Comparison of ENCODE assay signal across 20 cellular contexts in the genomic region with DNA sequence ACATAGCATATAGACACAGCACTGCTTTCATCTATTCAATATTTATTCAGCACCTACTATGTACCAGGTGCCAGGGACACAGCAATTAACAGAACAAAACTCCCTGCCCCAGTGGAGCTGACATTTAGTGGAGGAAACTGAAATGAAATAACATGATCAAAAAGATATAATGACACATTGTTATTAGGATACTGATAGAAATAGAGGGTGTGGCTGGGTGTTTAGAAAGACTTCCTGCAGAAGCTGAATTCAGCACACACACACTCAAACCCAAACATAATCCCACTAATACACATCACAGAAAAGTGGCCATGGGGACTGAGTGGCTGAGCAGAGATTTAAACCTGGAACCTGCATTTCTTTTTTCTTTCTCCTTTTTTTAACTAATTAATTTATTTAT. TPM values are rescaled to one million over a fixed set of nuclear protein-coding genes. Genes with fewer than 3 reads are reported as not detected.
DNase-seq lines count a peak whose midpoint lies in the region; ATAC-seq and TF ChIP-seq lines count a peak whose summit lies in the region.
"Had no signal": no experiment of that assay in that cellular context is flagged by ENCODE, and none has a peak within 500 bp of the region (broad histone marks: within the 10 kb centered on the region; RNA-seq: fewer than 3 reads in every experiment).

No MANE protein-coding gene starts in this region.

- H3K4me1 ChIP-seq in HEK293 (ENCODE audit: control insufficient read depth, insufficient read depth, low read length): 0 out of 2 replicates have a peak, but pooled peaks cover under 1% of the 10 kb centered on the region

- no peaks in the 10 kb centered on the region for H3K9me3 Mint-ChIP-seq in activated naive CD4-positive, alpha-beta T cell treated with anti-CD3 and anti-CD28 coated beads, Interleukin-2, amount 50 U/mL, for 24 hours
- no peaks in the 10 kb centered on the region for H3K9me3 Mint-ChIP-seq in activated naive CD4-positive, alpha-beta T cell treated with anti-CD3 and anti-CD28 coated beads for 36 hours
- no peaks in the 10 kb centered on the region for H3K9me3 Mint-ChIP-seq in activated T-helper 2 cell treated with anti-CD3 and anti-CD28 coated beads, Interferon-gamma antibody, Interleukin-2, Interleukin-4, amounts not matched to agents 10 μg/mL and 5 μg/mL and 100 μg/mL, durations not matched to agents 14 hours and 24 hours and 36 hours
- no peaks in the 10 kb centered on the region for H3K9me3 Mint-ChIP-seq in neural crest cell
- H3K9me3 Mint-ChIP-seq: mesothelial cell of epicardium, neural progenitor cell had no signal

- H3K27me3 Mint-ChIP-seq in activated naive CD4-positive, alpha-beta T cell treated with anti-CD3 and anti-CD28 coated beads, Interleukin-2, amount 50 U/mL, for 24 hours: no peaks in the 10 kb centered on the region
- no peaks in the 10 kb centered on the region for H3K27me3 Mint-ChIP-seq in activated naive CD4-positive, alpha-beta T cell treated with anti-CD3 and anti-CD28 coated beads for 36 hours (ENCODE audit: low read depth)
- H3K27me3 Mint-ChIP-seq in activated T-helper 2 cell treated with anti-CD3 and anti-CD28 coated beads, Interferon-gamma antibody, Interleukin-2, Interleukin-4, amounts not matched to agents 10 μg/mL and 5 μg/mL and 100 μg/mL, durations not matched to agents 14 hours and 24 hours and 36 hours (ENCODE audit: low read depth): no peaks in the 10 kb centered on the region
- peaks cover 48% of the 10 kb centered on the region for H3K27me3 Mint-ChIP-seq in neural crest cell (ENCODE audit: low read depth)

- H3K4me1 Mint-ChIP-seq in activated naive CD4-positive, alpha-beta T cell treated with anti-CD3 and anti-CD28 coated beads, Interleukin-2, amount 50 U/mL, for 24 hours: peaks cover 68% of the 10 kb centered on the region
- H3K4me1 Mint-ChIP-seq in activated naive CD4-positive, alpha-beta T cell treated with anti-CD3 and anti-CD28 coated beads for 36 hours (ENCODE audit: low read depth): peaks cover 57% of the 10 kb centered on the region
- peaks cover 59% of the 10 kb centered on the region for H3K4me1 Mint-ChIP-seq in activated T-helper 2 cell treated with anti-CD3 and anti-CD28 coated beads, Interferon-gamma antibody, Interleukin-2, Interleukin-4, amounts not matched to agents 10 μg/mL and 5 μg/mL and 100 μg/mL, durations not matched to agents 14 hours and 24 hours and 36 hours (ENCODE audit: low read depth)
- peaks cover 23% of the 10 kb centered on the region for H3K4me1 Mint-ChIP-seq in neural crest cell

- no peaks in the 10 kb centered on the region for H3K36me3 ChIP-seq in HEK293 (ENCODE audit: control insufficient read depth in 2 of 2, insufficient read depth in 1 of 2, low read length in 2 of 2)
- H3K36me3 ChIP-seq: esophagus muscularis mucosa, left ventricle myocardium inferior, neural progenitor cell had no signal

- intact Hi-C loops in activated naive CD4-positive, alpha-beta T cell treated with anti-CD3 and anti-CD28 coated beads for 36 hours (cut with micrococcal nuclease): no loop called here
- intact Hi-C loops in activated T-helper 2 cell treated with anti-CD3 and anti-CD28 coated beads, Interferon-gamma antibody, Interleukin-2, Interleukin-4, amounts not matched to agents 10 μg/mL and 5 μg/mL and 100 μg/mL, durations not matched to agents 14 hours and 24 hours and 36 hours (cut with micrococcal nuclease): loop anchor here (5.0 to 10.0 kb wide), 2 partner anchors 248 to 300 kb away; a partner anchor contains a TSS

- H3K4me3 ChIP-seq in HEK293 (ENCODE audit: low read depth, low read length): no peak overlapping the region
- H3K4me3 ChIP-seq: esophagus muscularis mucosa, hepatocyte, left ventricle myocardium inferior, neural progenitor cell, testis had no signal

- peak overlapping the region; percentile 24 for H3K27ac Mint-ChIP-seq in activated naive CD4-positive, alpha-beta T cell treated with anti-CD3 and anti-CD28 coated beads, Interleukin-2, amount 50 U/mL, for 24 hours
- H3K27ac Mint-ChIP-seq in activated naive CD4-positive, alpha-beta T cell treated with anti-CD3 and anti-CD28 coated beads for 36 hours: no peak overlapping the region
- peak overlapping the region; percentile 95 for H3K27ac Mint-ChIP-seq in activated T-helper 2 cell treated with anti-CD3 and anti-CD28 coated beads, Interferon-gamma antibody, Interleukin-2, Interleukin-4, amounts not matched to agents 10 μg/mL and 5 μg/mL and 100 μg/mL, durations not matched to agents 14 hours and 24 hours and 36 hours
- no peak overlapping the region for H3K27ac Mint-ChIP-seq in neural crest cell (ENCODE audit: unreplicated experiment)
- H3K27ac Mint-ChIP-seq: mesothelial cell of epicardium, neural progenitor cell, progenitor cell of endocrine pancreas had no signal

- no peaks in the 10 kb centered on the region for H3K9me3 ChIP-seq in HEK293 (ENCODE audit: control insufficient read depth, insufficient read depth, low read depth, low read length)
- H3K9me3 ChIP-seq: esophagus muscularis mucosa, left ventricle myocardium inferior, testis had no signal

- DNase-seq in activated naive CD4-positive, alpha-beta T cell treated with anti-CD3 and anti-CD28 coated beads for 36 hours: no peak
- no peak for DNase-seq in activated T-helper 2 cell treated with anti-CD3 and anti-CD28 coated beads, Interferon-gamma antibody, Interleukin-2, Interleukin-4, amounts not matched to agents 10 μg/mL and 5 μg/mL and 100 μg/mL, durations not matched to agents 14 hours and 24 hours and 36 hours (ENCODE audit: low spot score)
- no peak for DNase-seq in neural crest cell (ENCODE audit: low read depth, low spot score)
- DNase-seq in stimulated activated naive CD4-positive, alpha-beta T cell treated with Interleukin-2 at 50 U/mL for 16 hours (lab: John Stamatoyannopoulos, UW): no peak
- no peak for DNase-seq in central memory CD4-positive, alpha-beta T cell
- DNase-seq: activated CD4-positive, alpha-beta T cell treated with anti-CD3 and anti-CD28 coated beads for 4 hours; cerebellar nuclear complex; DMS79 treated with DMSO at 0.1 percent for 48 hours; left ventricle myocardium inferior; NCI-H187; testis had no signal

- CTCF ChIA-PET in activated naive CD4-positive, alpha-beta T cell treated with anti-CD3 and anti-CD28 coated beads for 36 hours (lab: Charles Lee): interaction anchor here (0.5 to 11.4 kb wide), 3 partner anchors 8 to 220 kb away, joined by 7 to 142 read pairs (median 16); no protein-coding TSS in a partner anchor
- CTCF ChIA-PET in HEK293 (lab: Yijun Ruan, JAX): interaction anchor here (0.6 to 10.5 kb wide), 5 partner anchors 9 to 476 kb away, joined by 3 to 193 read pairs (median 3); a partner anchor contains a TSS

- TF ChIP-seq CTCF in HEK293 (tag by site-specific recombination; IDR thresholded peaks at IDR 0.05) (no peak), neural crest cell (conservative IDR thresholded peaks at IDR 0.05) (no peak)

- no peak overlapping the region for H3K4me3 Mint-ChIP-seq in activated naive CD4-positive, alpha-beta T cell treated with anti-CD3 and anti-CD28 coated beads, Interleukin-2, amount 50 U/mL, for 24 hours
- no peak overlapping the region for H3K4me3 Mint-ChIP-seq in activated naive CD4-positive, alpha-beta T cell treated with anti-CD3 and anti-CD28 coated beads for 36 hours
- H3K4me3 Mint-ChIP-seq in activated T-helper 2 cell treated with anti-CD3 and anti-CD28 coated beads, Interferon-gamma antibody, Interleukin-2, Interleukin-4, amounts not matched to agents 10 μg/mL and 5 μg/mL and 100 μg/mL, durations not matched to agents 14 hours and 24 hours and 36 hours (ENCODE audit: low read depth): peak overlapping the region; percentile 37
- peak overlapping the region; percentile 57 for H3K4me3 Mint-ChIP-seq in neural crest cell
- H3K4me3 Mint-ChIP-seq: mesothelial cell of epicardium had no signal

- no peak overlapping the region for H3K27ac ChIP-seq in HEK293 (ENCODE audit: extremely low read depth, low read depth, low read length)
- H3K27ac ChIP-seq: esophagus muscularis mucosa, hepatocyte, KMS-11, left ventricle myocardium inferior, neural progenitor cell, testis had no signal

- POLR2A ChIA-PET in HEK293 (lab: Yijun Ruan, JAX): interaction anchor here (0.6 kb wide), 1 partner anchor 34 kb away, joined by 3 read pairs; no protein-coding TSS in a partner anchor

- ATAC-seq in GM18498 (IDR thresholded peaks at IDR 0.05; ENCODE audit: unreplicated experiment): no peak

- peaks cover 4% of the 10 kb centered on the region for H3K36me3 Mint-ChIP-seq in activated naive CD4-positive, alpha-beta T cell treated with anti-CD3 and anti-CD28 coated beads, Interleukin-2, amount 50 U/mL, for 24 hours
- H3K36me3 Mint-ChIP-seq in activated naive CD4-positive, alpha-beta T cell treated with anti-CD3 and anti-CD28 coated beads for 36 hours (ENCODE audit: low read depth): peaks cover 3% of the 10 kb centered on the region
- peaks cover 48% of the 10 kb centered on the region for H3K36me3 Mint-ChIP-seq in activated T-helper 2 cell treated with anti-CD3 and anti-CD28 coated beads, Interferon-gamma antibody, Interleukin-2, Interleukin-4, amounts not matched to agents 10 μg/mL and 5 μg/mL and 100 μg/mL, durations not matched to agents 14 hours and 24 hours and 36 hours (ENCODE audit: low read depth)
- H3K36me3 Mint-ChIP-seq in neural crest cell (ENCODE audit: low read depth): no peaks in the 10 kb centered on the region
- H3K36me3 Mint-ChIP-seq: mesothelial cell of epicardium, neural progenitor cell had no signal

TF ChIP-seq in HEK293, 187 proteins besides CTCF, POLR2A, EP300 and RAD21 (continues in another document):
- TF ChIP-seq ZNF626 (tag by site-specific recombination; IDR thresholded peaks at IDR 0.05) (no peak), MYNN (tag by site-specific recombination; IDR thresholded peaks at IDR 0.05; ENCODE audit: borderline replicate concordance) (no peak), ZNF169 (tag by site-specific recombination; IDR thresholded peaks at IDR 0.05) (no peak), ZNF664 (tag by site-specific recombination; IDR thresholded peaks at IDR 0.05) (0 out of 2 replicates have a peak, but pooled peaks have one; percentile 28)

RNA-seq across cellular contexts. Expression of a gene that starts 3.8 kb away (rescaled TPM):
- 100 to 1,000 TPM; 158 to 164 TPM for total RNA-seq in activated naive CD4-positive, alpha-beta T cell treated with anti-CD3 and anti-CD28 coated beads for 36 hours
- 285 and 300 TPM in 2 replicates for total RNA-seq in activated T-helper 2 cell treated with anti-CD3 and anti-CD28 coated beads, Interferon-gamma antibody, Interleukin-2, Interleukin-4, amounts not matched to agents 10 μg/mL and 5 μg/mL and 100 μg/mL, durations not matched to agents 14 hours and 24 hours and 36 hours
- 164 TPM in 2 replicates for total RNA-seq in neural crest cell

RNA-seq across cellular contexts. Expression of a gene that starts 13.2 kb away (rescaled TPM):
- 1 to 10 TPM; 5.5 TPM for total RNA-seq in activated naive CD4-positive, alpha-beta T cell treated with anti-CD3 and anti-CD28 coated beads for 36 hours
- 105 TPM in 2 replicates for total RNA-seq in activated T-helper 2 cell treated with anti-CD3 and anti-CD28 coated beads, Interferon-gamma antibody, Interleukin-2, Interleukin-4, amounts not matched to agents 10 μg/mL and 5 μg/mL and 100 μg/mL, durations not matched to agents 14 hours and 24 hours and 36 hours
- total RNA-seq in neural crest cell: 1.5 and 2.1 TPM in 2 replicates

RNA-seq across cellular contexts. Expression of a gene that starts 26.7 kb away (rescaled TPM):
- 100 to 1,000 TPM; 175 to 190 TPM for total RNA-seq in activated naive CD4-positive, alpha-beta T cell treated with anti-CD3 and anti-CD28 coated beads for 36 hours
- 250 TPM in 2 replicates for total RNA-seq in activated T-helper 2 cell treated with anti-CD3 and anti-CD28 coated beads, Interferon-gamma antibody, Interleukin-2, Interleukin-4, amounts not matched to agents 10 μg/mL and 5 μg/mL and 100 μg/mL, durations not matched to agents 14 hours and 24 hours and 36 hours
- 100 and 103 TPM in 2 replicates for total RNA-seq in neural crest cell

Comparison
In these comparisons a context has a peak if more than half of its experiments do, and no peak if none do; other contexts are left out.
1. H3K27ac Mint-ChIP-seq: peak in activated naive CD4-positive, alpha-beta T cell treated with anti-CD3 and anti-CD28 coated beads, Interleukin-2, amount 50 U/mL, for 24 hours (single experiment) and activated T-helper 2 cell treated with anti-CD3 and anti-CD28 coated beads, Interferon-gamma antibody, Interleukin-2, Interleukin-4, amounts not matched to agents 10 μg/mL and 5 μg/mL and 100 μg/mL, durations not matched to agents 14 hours and 24 hours and 36 hours (single experiment); none in activated naive CD4-positive, alpha-beta T cell treated with anti-CD3 and anti-CD28 coated beads for 36 hours (single experiment) and neural crest cell (single experiment).
2. H3K4me3 Mint-ChIP-seq: peak in activated T-helper 2 cell treated with anti-CD3 and anti-CD28 coated beads, Interferon-gamma antibody, Interleukin-2, Interleukin-4, amounts not matched to agents 10 μg/mL and 5 μg/mL and 100 μg/mL, durations not matched to agents 14 hours and 24 hours and 36 hours (single experiment) and neural crest cell (single experiment); none in activated naive CD4-positive, alpha-beta T cell treated with anti-CD3 and anti-CD28 coated beads, Interleukin-2, amount 50 U/mL, for 24 hours (single experiment) and activated naive CD4-positive, alpha-beta T cell treated with anti-CD3 and anti-CD28 coated beads for 36 hours (single experiment).
3. RNA of a gene that starts 13.2 kb away (total RNA-seq): 105 TPM in activated T-helper 2 cell treated with anti-CD3 and anti-CD28 coated beads, Interferon-gamma antibody, Interleukin-2, Interleukin-4, amounts not matched to agents 10 μg/mL and 5 μg/mL and 100 μg/mL, durations not matched to agents 14 hours and 24 hours and 36 hours; 5.5 TPM in activated naive CD4-positive, alpha-beta T cell treated with anti-CD3 and anti-CD28 coated beads for 36 hours and 1.5 to 2.1 TPM in neural crest cell; every median in the first group is over 10 times any median in the second.